8 cellular contexts compared by ENCODE assay signal in the genomic region with DNA sequence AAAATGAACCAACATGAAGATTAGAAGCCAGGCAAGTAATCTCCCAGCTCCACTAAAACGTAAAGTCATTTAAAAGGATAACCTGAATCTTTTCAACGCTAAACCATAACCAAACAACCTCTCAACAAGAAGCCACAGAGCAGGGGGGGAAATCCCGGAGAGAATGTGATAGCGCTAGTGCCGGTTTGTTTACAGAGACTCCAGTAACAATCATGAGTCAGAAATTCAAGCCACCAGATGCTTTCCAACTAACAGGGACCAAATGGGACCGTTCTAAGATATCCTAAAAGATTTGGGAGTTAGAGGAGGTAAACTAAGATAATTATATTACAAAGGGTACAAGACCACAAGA. TPM values are rescaled to one million over a fixed set of nuclear protein-coding genes. Genes with fewer than 3 reads are reported as not detected.
DNase-seq lines count a peak whose midpoint lies in the region; ATAC-seq and TF ChIP-seq lines count a peak whose summit lies in the region.

No MANE protein-coding gene starts in this region.

- peak overlapping the region; percentile 91 for H3K4me2 ChIP-seq in skeletal muscle satellite cell (ENCODE audit: low read length)

- peak; percentile 77 for DNase-seq in AG08396 (ENCODE audit: low spot score)
- DNase-seq in HuH-7.5 (ENCODE audit: low spot score): peak; percentile 55
- peak; percentile 78 for DNase-seq in hepatic stellate cell (ENCODE audit: low spot score)
- DNase-seq in OCI-M2 (lab: John Stamatoyannopoulos, UW; ENCODE audit: unreplicated experiment): no peak

- peaks cover 2% of the 10 kb centered on the region for H3K36me3 ChIP-seq in skeletal muscle satellite cell (ENCODE audit: insufficient read depth, low read length)

- peak overlapping the region; percentile 34 for H3K27ac ChIP-seq in adipose tissue (ENCODE audit: low read depth, low read length)

- peak; percentile 24 for ATAC-seq in GM18909 (IDR thresholded peaks at IDR 0.05; ENCODE audit: poor library complexity, unreplicated experiment)
- ATAC-seq in SK-N-SH treated with all-trans-retinoic acid at 6 μM for 48 hours: peak; percentile 71

- H3K9me3 ChIP-seq in skeletal muscle satellite cell (replicated peaks; ENCODE audit: low read length): no peaks in the 10 kb centered on the region

- H3K27me3 ChIP-seq in skeletal muscle satellite cell (ENCODE audit: control insufficient read depth, insufficient read depth, low read length): peaks cover 3% of the 10 kb centered on the region

- H3K4me1 ChIP-seq in skeletal muscle satellite cell (ENCODE audit: control insufficient read depth, insufficient read depth, low read length): peaks cover 35% of the 10 kb centered on the region

- H3K9ac ChIP-seq in skeletal muscle satellite cell (ENCODE audit: low read depth, low read length): peak overlapping the region; percentile 100

- WGBS in adipose tissue, 3 donors: 0 to 1% (median 1%) methylated on average over 6 of the region's 6 CpGs

- H3K4me3 ChIP-seq in skeletal muscle satellite cell (ENCODE audit: low read length): peak overlapping the region; percentile 98

TF ChIP-seq in SK-N-SH treated with all-trans-retinoic acid at 6 μM for 48 hours, 23 proteins besides CTCF, POLR2A, EP300 and RAD21:
- TF ChIP-seq, protein P1, sequence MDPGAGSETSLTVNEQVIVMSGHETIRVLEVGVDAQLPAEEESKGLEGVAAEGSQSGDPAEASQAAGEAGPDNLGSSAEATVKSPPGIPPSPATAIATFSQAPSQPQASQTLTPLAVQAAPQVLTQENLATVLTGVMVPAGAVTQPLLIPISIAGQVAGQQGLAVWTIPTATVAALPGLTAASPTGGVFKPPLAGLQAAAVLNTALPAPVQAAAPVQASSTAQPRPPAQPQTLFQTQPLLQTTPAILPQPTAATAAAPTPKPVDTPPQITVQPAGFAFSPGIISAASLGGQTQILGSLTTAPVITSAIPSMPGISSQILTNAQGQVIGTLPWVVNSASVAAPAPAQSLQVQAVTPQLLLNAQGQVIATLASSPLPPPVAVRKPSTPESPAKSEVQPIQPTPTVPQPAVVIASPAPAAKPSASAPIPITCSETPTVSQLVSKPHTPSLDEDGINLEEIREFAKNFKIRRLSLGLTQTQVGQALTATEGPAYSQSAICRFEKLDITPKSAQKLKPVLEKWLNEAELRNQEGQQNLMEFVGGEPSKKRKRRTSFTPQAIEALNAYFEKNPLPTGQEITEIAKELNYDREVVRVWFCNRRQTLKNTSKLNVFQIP (CRISPR knock-in tag; IDR thresholded peaks at IDR 0.05; ENCODE audit: borderline replicate concordance, low read depth): no peak

RNA-seq across cellular contexts. Expression of a gene that starts 0.8 kb away (rescaled TPM):
- polyA plus RNA-seq in adipose tissue: 100 to 1,000 TPM in 1 of 3 donors, 10 to 100 TPM in 2; 61.8 to 105 (median 74.6) TPM
- 49.1 and 56.0 TPM in 2 replicates for total RNA-seq in skeletal muscle satellite cell (2012; rRNA removed)

RNA-seq across cellular contexts. Expression of a gene that starts 23.4 kb away (rescaled TPM):
- 100 to 1,000 TPM in 1 of 3 donors, 10 to 100 TPM in 2; 24.7 to 135 (median 56.0) TPM for polyA plus RNA-seq in adipose tissue
- 46.5 and 56.5 TPM in 2 replicates for total RNA-seq in skeletal muscle satellite cell (2012; rRNA removed)

RNA-seq across cellular contexts. Expression of a gene that starts 56.3 kb away (rescaled TPM):
- 100 to 1,000 TPM in 2 of 3 donors, 10 to 100 TPM in 1; 54.6 to 289 (median 276) TPM for polyA plus RNA-seq in adipose tissue
- total RNA-seq in skeletal muscle satellite cell (2012; rRNA removed): 91.0 and 138 TPM in 2 replicates
